26 cellular contexts compared by ENCODE assay signal in the genomic region with DNA sequence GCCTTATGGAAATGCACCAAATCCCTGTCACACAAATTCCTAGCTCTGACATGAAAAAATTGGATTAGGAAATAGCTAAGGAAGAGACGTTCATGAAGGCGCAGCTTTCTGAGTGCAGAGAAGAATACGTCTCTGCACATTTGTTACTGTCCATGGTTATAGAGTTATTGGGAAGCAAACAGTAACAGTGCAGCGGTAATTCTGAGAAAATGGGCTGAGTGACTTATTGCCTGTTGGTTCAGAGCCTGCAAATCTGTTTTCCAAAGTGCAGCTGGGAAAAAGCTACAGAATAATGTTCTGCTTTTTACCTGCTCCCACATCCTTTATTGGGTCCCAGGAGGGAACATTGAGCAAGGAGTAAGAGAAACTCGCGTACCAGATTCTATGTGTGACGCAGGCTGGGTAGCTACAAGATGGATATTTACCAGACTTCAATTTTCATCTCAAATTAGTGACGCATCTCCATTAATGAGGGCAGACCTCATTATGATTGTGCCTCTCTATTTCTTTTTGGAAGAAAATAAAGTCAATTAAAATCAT.
"Had no signal": no experiment of that assay in that cellular context is flagged by ENCODE, and none has a peak within 500 bp of the region (broad histone marks: within the 10 kb centered on the region; RNA-seq: fewer than 3 reads in every experiment).

No MANE protein-coding gene starts in this region.

- H3K36me3 ChIP-seq: left lung, lower lobe of right lung, ovary, right atrium auricular region, right lobe of liver, suprapubic skin, thoracic aorta, tibial artery, upper lobe of right lung had no signal

- H3K36me3 Mint-ChIP-seq: immature natural killer cell; naive thymus-derived CD8-positive, alpha-beta T cell; stimulated activated naive B cell treated with anti-CD40 and anti-IgM and Interleukin-4, amounts not matched to agents 10 μg/mL and 1 μg/mL and 100 μg/mL, for 72 hours had no signal

- H3K4me1 Mint-ChIP-seq: immature natural killer cell, neural crest cell had no signal

- H3K27ac ChIP-seq: left lung, lower lobe of right lung, ovary, right atrium auricular region, right lobe of liver, skin epidermis, suprapubic skin, thoracic aorta, tibial artery, upper lobe of right lung had no signal

- H3K27ac Mint-ChIP-seq: immature natural killer cell; naive thymus-derived CD8-positive, alpha-beta T cell; nephron; progenitor cell of endocrine pancreas; stimulated activated naive B cell treated with anti-CD40 and anti-IgM and Interleukin-4, amounts not matched to agents 10 μg/mL and 1 μg/mL and 100 μg/mL, for 72 hours; stimulated activated naive CD8-positive, alpha-beta T cell treated with anti-CD3 and anti-CD28 coated beads, Interleukin-15, Interleukin-2, amounts not matched to agents 100 ng/mL and 50 ng/mL, for 24 hours had no signal

- H3K4me3 Mint-ChIP-seq: immature natural killer cell; naive thymus-derived CD8-positive, alpha-beta T cell; nephron; neural crest cell; stimulated activated naive B cell treated with anti-CD40 and anti-IgM and Interleukin-4, amounts not matched to agents 10 μg/mL and 1 μg/mL and 100 μg/mL, for 72 hours; stimulated activated naive CD8-positive, alpha-beta T cell treated with anti-CD3 and anti-CD28 coated beads, Interleukin-15, Interleukin-2, amounts not matched to agents 100 ng/mL and 50 ng/mL, for 24 hours had no signal

- H3K4me1 ChIP-seq: left lung, lower lobe of right lung, right atrium auricular region, right lobe of liver, suprapubic skin, tibial artery, upper lobe of right lung had no signal

- H3K4me3 ChIP-seq: left lung, lower lobe of right lung, ovary, right atrium auricular region, right lobe of liver, skin epidermis, suprapubic skin, thoracic aorta, tibial artery, upper lobe of right lung had no signal

- H3K9me3 ChIP-seq: left lung, lower lobe of right lung, ovary, right atrium auricular region, right lobe of liver, suprapubic skin, thoracic aorta, tibial artery, upper lobe of right lung had no signal

- H3K27me3 ChIP-seq: left lung, ovary, right atrium auricular region, right lobe of liver, suprapubic skin, tibial artery, upper lobe of right lung had no signal

- H3K27me3 Mint-ChIP-seq: stimulated activated naive B cell treated with anti-CD40 and anti-IgM and Interleukin-4, amounts not matched to agents 10 μg/mL and 1 μg/mL and 100 μg/mL, for 72 hours; stimulated activated naive CD8-positive, alpha-beta T cell treated with anti-CD3 and anti-CD28 coated beads, Interleukin-15, Interleukin-2, amounts not matched to agents 100 ng/mL and 50 ng/mL, for 24 hours had no signal

- H3K9me3 Mint-ChIP-seq: nephron, neural crest cell had no signal

- DNase-seq: immature natural killer cell; kidney; left colon; left lung; lower lobe of right lung; mammary epithelial cell; mesenchymal stem cell; naive thymus-derived CD8-positive, alpha-beta T cell; ovary; right lobe of liver; stimulated activated CD4-positive, alpha-beta T cell treated with anti-CD3 and anti-CD28 coated beads, Interleukin-12 subunit alpha, Interleukin-12 subunit beta, amount 100 ng/mL, for 4 hours; stimulated activated CD4-positive, alpha-beta T cell treated with anti-CD3 and anti-CD28 coated beads, Interleukin-15, amount 100 ng/mL, for 24 hours; stimulated activated CD4-positive, alpha-beta T cell treated with anti-CD3 and anti-CD28 coated beads, Interleukin-2, amount 100 ng/mL, for 24 hours; stimulated activated CD4-positive, alpha-beta T cell treated with anti-CD3 and anti-CD28 coated beads, Interleukin-4, amount 100 ng/mL, for 1 hour; stimulated activated naive B cell treated with anti-CD40 and anti-IgM and Interleukin-4, amounts not matched to agents 10 μg/mL and 1 μg/mL and 100 μg/mL, for 72 hours; tibial artery; trophoblast cell; upper lobe of right lung had no signal
